ENCODE assay signal across 18 cellular contexts in the genomic region with DNA sequence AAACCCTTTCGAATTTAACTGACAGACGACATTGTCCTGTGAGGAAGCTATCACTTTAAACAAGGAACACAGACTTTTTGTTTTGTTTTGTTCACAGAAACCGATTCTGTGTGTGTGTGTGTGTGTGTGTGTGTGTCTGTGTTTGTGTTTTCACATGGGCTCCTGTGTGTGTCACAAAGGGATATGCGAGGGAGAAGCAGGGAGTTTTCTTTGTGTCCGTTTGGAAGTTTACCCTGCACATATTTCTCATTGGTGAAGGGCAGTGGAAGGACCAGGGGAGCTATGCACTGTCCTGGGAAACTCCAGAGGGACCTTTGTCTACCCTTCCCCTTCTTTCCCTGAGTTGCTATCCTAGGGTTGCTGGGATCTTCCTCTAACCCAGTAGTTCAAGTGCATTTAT. TPM values are rescaled to one million over a fixed set of nuclear protein-coding genes. Genes with fewer than 3 reads are reported as not detected.
DNase-seq lines count a peak whose midpoint lies in the region; ATAC-seq, FAIRE-seq and TF ChIP-seq lines count a peak whose summit lies in the region.
"Had no signal": no experiment of that assay in that cellular context is flagged by ENCODE, and none has a peak within 500 bp of the region (broad histone marks: within the 10 kb centered on the region; RNA-seq: fewer than 3 reads in every experiment).

No MANE protein-coding gene starts in this region.

- H2BK5ac ChIP-seq in IMR-90 (ENCODE audit: low read depth, low read length, poor library complexity, severe bottlenecking) = no peak overlapping the region

- H3K36me3 ChIP-seq in SK-N-SH (replicated peaks in 1 of 2; ENCODE audit: control insufficient read depth in 1 of 2, insufficient read depth in 2 of 2, low read length in 1 of 2) (no peaks in the 10 kb centered on the region), IMR-90 (ENCODE audit: control insufficient read depth, insufficient read depth, low read length) (no peaks in the 10 kb centered on the region), GM12878 (ENCODE audit: control insufficient read depth in 2 of 2, insufficient read depth in 2 of 2, low read length in 1 of 2) (no peaks in the 10 kb centered on the region), neural progenitor cell (no peaks in the 10 kb centered on the region)
- H3K36me3 ChIP-seq: neutrophil had no signal

- H4K20me1 ChIP-seq in SK-N-SH (ENCODE audit: insufficient read depth) = no peaks in the 10 kb centered on the region
- H4K20me1 ChIP-seq in IMR-90 (ENCODE audit: insufficient read depth, low read length) = no peaks in the 10 kb centered on the region
- no peaks in the 10 kb centered on the region for H4K20me1 ChIP-seq in GM12878 (ENCODE audit: control insufficient read depth, insufficient read depth)
- peaks cover 41% of the 10 kb centered on the region for H4K20me1 ChIP-seq in neural progenitor cell (ENCODE audit: low read depth)

- peaks cover 4% of the 10 kb centered on the region for H3K36me3 Mint-ChIP-seq in neural progenitor cell
- H3K36me3 Mint-ChIP-seq: memory B cell had no signal

- H3K27me3 ChIP-seq in SK-N-SH (ENCODE audit: insufficient read depth) (peaks cover 73% of the 10 kb centered on the region), IMR-90 (ENCODE audit: control insufficient read depth, insufficient read depth, low read length) (peaks cover 15% of the 10 kb centered on the region), GM12878 (replicated peaks in 1 of 2; ENCODE audit: control insufficient read depth in 2 of 2, insufficient read depth in 2 of 2, low read length in 1 of 2) (peaks cover 2 to 9% of the 10 kb centered on the region in 2 experiments), neural progenitor cell (peaks cover 92% of the 10 kb centered on the region)

- H3K9me1 ChIP-seq in IMR-90 (ENCODE audit: insufficient read depth, low read length) = no peaks in the 10 kb centered on the region

- no peak overlapping the region for H2BK120ac ChIP-seq in IMR-90 (ENCODE audit: low read depth, low read length)

- H4K5ac ChIP-seq in IMR-90 (ENCODE audit: low read depth, low read length) = no peak overlapping the region

- no peak overlapping the region for H2BK15ac ChIP-seq in IMR-90 (ENCODE audit: low read depth, low read length)

- H3K4me2 ChIP-seq in SK-N-SH (0 out of 2 replicates have a peak overlapping the region, but pooled peaks have one; percentile 69), IMR-90 (ENCODE audit: low read depth, low read length) (peak overlapping the region; percentile 36; the same call in 1 of the 2 replicates), GM12878 (ENCODE audit: control insufficient read depth, insufficient read depth) (peak overlapping the region; percentile 71; the same call in 1 of the 2 replicates), neural progenitor cell (peak overlapping the region; percentile 95)

- TF ChIP-seq POLR2A in IMR-90 (IDR thresholded peaks at IDR 0.05; ENCODE audit: low read depth, low read length) (no peak), GM12878 (IDR thresholded peaks at IDR 0.05; ENCODE audit: low read depth, low read length) (no peak)

- BruUV-seq in IMR-90 (replicated peaks; lab: Mats Ljungman, UMichigan) (no TSS peak), GM12878 (replicated peaks; lab: Mats Ljungman, UMichigan) (no TSS peak)

- SMC1A ChIA-PET in GM12878 (lab: Charles Lee; ENCODE audit: uncharacterized antibody, unreplicated experiment) = interaction anchor here (0.9 kb wide), 1 partner anchor 117 kb away, joined by 4 read pairs; no protein-coding TSS in a partner anchor

- TF ChIP-seq CTCF in SK-N-SH (IDR thresholded peaks at IDR 0.05) (no peak), IMR-90 (conservative IDR thresholded peaks at IDR 0.05; ENCODE audit: low read depth, low read length) (no peak), GM12878 (IDR thresholded peaks at IDR 0.05 in 2 of 3, conservative IDR thresholded peaks at IDR 0.05 in 1 of 3; ENCODE audit: control insufficient read depth in 2 of 3, extremely low read depth in 1 of 3, insufficient read depth in 1 of 3, low read depth in 3 of 3, low read length in 3 of 3) (no peak), neural progenitor cell (IDR thresholded peaks at IDR 0.05) (no peak)

- H3K27me3 Mint-ChIP-seq in neural progenitor cell (ENCODE audit: insufficient read depth, low read depth) = peaks cover 60% of the 10 kb centered on the region

- no peak for FAIRE-seq in GM12878 (lab: Jason Lieb, UNC)

- H3K9me2 ChIP-seq in SK-N-SH = no peaks in the 10 kb centered on the region

- 0 out of 4 replicates have a peak overlapping the region, but pooled peaks of 1 of the 2 experiments have one; percentile 14 for H3K4me3 ChIP-seq in SK-N-SH (ENCODE audit: low read depth in 2 of 2, low read length in 1 of 2)
- H3K4me3 ChIP-seq in IMR-90 (ENCODE audit: insufficient read depth, low read depth, low read length) = peak overlapping the region; percentile 24; the same call in 1 of the 2 replicates
- no peak overlapping the region for H3K4me3 ChIP-seq in GM12878
- H3K4me3 ChIP-seq in neural progenitor cell = peak overlapping the region; percentile 2

- in situ Hi-C loops in IMR-90 (cut with MboI; ENCODE audit: low sequenced_read_pairs) (no loop called here), GM12878 (cut with MboI) (no loop called here)

- no peaks in the 10 kb centered on the region for H3K9me3 ChIP-seq in SK-N-SH
- no peaks in the 10 kb centered on the region for H3K9me3 ChIP-seq in IMR-90 (ENCODE audit: control insufficient read depth, insufficient read depth, low read length)
- H3K9me3 ChIP-seq in GM12878 (replicated peaks; ENCODE audit: control insufficient read depth, insufficient read depth, low read length) = peaks cover 6% of the 10 kb centered on the region
- H3K9me3 ChIP-seq in neural progenitor cell (ENCODE audit: low read depth) = no peaks in the 10 kb centered on the region

- dilution Hi-C loops in IMR-90 (cut with HindIII; ENCODE audit: low sequenced_read_pairs, unreplicated experiment) = no loop called here

- H4K91ac ChIP-seq in IMR-90 (ENCODE audit: insufficient read depth, low read depth, low read length) = no peak overlapping the region

- no peak overlapping the region for H2AK5ac ChIP-seq in IMR-90 (ENCODE audit: low read depth, low read length)

- TF ChIP-seq RAD21 in SK-N-SH (IDR thresholded peaks at IDR 0.05; ENCODE audit: low read length) (no peak), IMR-90 (IDR thresholded peaks at IDR 0.05; ENCODE audit: low read length) (no peak), GM12878 (IDR thresholded peaks at IDR 0.05; ENCODE audit: insufficient read depth, low read depth, low read length) (no peak)

- POLR2A ChIA-PET in SK-N-SH (lab: Yijun Ruan, JAX) (no interaction called here), IMR-90 (lab: Charles Lee; ENCODE audit: unreplicated experiment) (interaction anchor here (0.6 kb wide), 1 partner anchor 1540 kb away, joined by 6 read pairs; the partner anchor contains the start of gene SLC17A4), GM12878 (lab: Charles Lee) (interaction anchor here (0.7 kb wide), 1 partner anchor 616 kb away, joined by 3 read pairs; no protein-coding TSS in a partner anchor)

- H3K9ac ChIP-seq in SK-N-SH (no peak overlapping the region), IMR-90 (ENCODE audit: low read depth, low read length) (no peak overlapping the region), GM12878 (ENCODE audit: control insufficient read depth, insufficient read depth, low read length) (no peak overlapping the region), neural progenitor cell (no peak overlapping the region)

- H3K27ac ChIP-seq in SK-N-SH (ENCODE audit: low read depth in 2 of 2, low read length in 1 of 2) = no peak overlapping the region
- no peak overlapping the region for H3K27ac ChIP-seq in IMR-90 (ENCODE audit: insufficient read depth, low read length)
- no peak overlapping the region for H3K27ac ChIP-seq in GM12878 (ENCODE audit: control insufficient read depth, insufficient read depth)
- H3K27ac ChIP-seq in neural progenitor cell = no peak overlapping the region
- H3K27ac ChIP-seq in caudate nucleus (ENCODE audit: low read depth, low read length) = no peak overlapping the region
- H3K27ac ChIP-seq: neutrophil had no signal

- no peaks in the 10 kb centered on the region for H3K79me1 ChIP-seq in IMR-90 (ENCODE audit: low read depth in 1 of 2, low read length in 2 of 2)

- H3F3A ChIP-seq in SK-N-SH (replicated peaks; ENCODE audit: insufficient read depth) (peaks cover 7% of the 10 kb centered on the region), neural progenitor cell (ENCODE audit: low read depth) (peaks cover 31% of the 10 kb centered on the region)

- intact Hi-C loops in IMR-90 (cut with micrococcal nuclease) = loop anchor here (10.0 kb wide), 1 partner anchor 600 kb away; a partner anchor contains a TSS
- intact Hi-C loops in GM12878 (cut with micrococcal nuclease; ENCODE audit: unreplicated experiment) = no loop called here

- H2AFZ ChIP-seq in SK-N-SH (ENCODE audit: low read depth) (no peak overlapping the region), IMR-90 (replicated peaks; ENCODE audit: low read length, poor library complexity) (peak overlapping the region; percentile 1), GM12878 (ENCODE audit: control insufficient read depth, low read depth, low read length) (peak overlapping the region; percentile 12; the same call in 1 of the 2 replicates), neural progenitor cell (replicated peaks) (no peak overlapping the region)

- CTCF ChIA-PET in SK-N-SH (lab: Yijun Ruan, JAX) (interaction anchor here (0.9 to 1.7 kb wide), 4 partner anchors 9 to 224 kb away, joined by 3 to 4 read pairs (median 4); no protein-coding TSS in a partner anchor), IMR-90 (lab: Yijun Ruan, JAX) (no interaction called here), GM12878 (lab: Yijun Ruan, JAX) (interaction anchor here (0.9 kb wide), 1 partner anchor 224 kb away, joined by 4 read pairs; no protein-coding TSS in a partner anchor)

- H2AK9ac ChIP-seq in IMR-90 (replicated peaks; ENCODE audit: low read depth, low read length, poor library complexity) = no peak overlapping the region

- no peak overlapping the region for H4K8ac ChIP-seq in IMR-90 (ENCODE audit: low read depth in 2 of 2, low read length in 2 of 2)

- DNase-seq in SK-N-SH (no peak), IMR-90 (no peak), GM12878 (ENCODE audit: low read depth, low spot score) (no peak), neural progenitor cell (ENCODE audit: low spot score) (peak; percentile 15), COLO829 (ENCODE audit: low spot score) (no peak), caudate nucleus (lab: John Stamatoyannopoulos, UW) (no peak)
- DNase-seq: ACHN; activated gamma-delta T cell; MM.1S; NCI-H2081 treated with DMSO at 0.1 percent for 48 hours; NK-92 treated with Interleukin-12 subunit alpha and Interleukin-12 subunit beta, amount 100 ng/mL, for 24 hours had no signal

- H3K56ac ChIP-seq in IMR-90 (ENCODE audit: extremely low read depth, insufficient read depth, low read length) = no peak overlapping the region

- peak overlapping the region; percentile 92 for H3K4me3 Mint-ChIP-seq in neural progenitor cell
- H3K4me3 Mint-ChIP-seq: memory B cell; stimulated activated memory B cell treated with anti-CD40 and anti-IgM and Interleukin-4, amounts not matched to agents 10 μg/mL and 1 μg/mL and 100 μg/mL, for 72 hours had no signal

- H3K4ac ChIP-seq in IMR-90 (ENCODE audit: low read depth, low read length) = no peak overlapping the region

- no peak overlapping the region for H3K14ac ChIP-seq in IMR-90 (replicated peaks; ENCODE audit: low read depth, low read length)

- no peak overlapping the region for H3K23ac ChIP-seq in IMR-90 (ENCODE audit: low read depth, low read length)

- H3K27ac Mint-ChIP-seq in neural progenitor cell = no peak overlapping the region
- H3K27ac Mint-ChIP-seq: memory B cell; stimulated activated memory B cell treated with anti-CD40 and anti-IgM and Interleukin-4, amounts not matched to agents 10 μg/mL and 1 μg/mL and 100 μg/mL, for 72 hours had no signal

- ATAC-seq in SK-N-SH treated with all-trans-retinoic acid at 6 μM for 48 hours (no peak; the same call in 1 of the 3 replicates), IMR-90 (ENCODE audit: low read depth) (no peak), GM12878 (no peak), GM21381 (IDR thresholded peaks at IDR 0.05; ENCODE audit: unreplicated experiment) (no peak)
- ATAC-seq: stimulated activated memory B cell treated with anti-CD40 and anti-IgM and Interleukin-4, amounts not matched to agents 10 μg/mL and 1 μg/mL and 100 μg/mL, for 72 hours had no signal

- H3K4me1 ChIP-seq in SK-N-SH (ENCODE audit: control insufficient read depth in 1 of 2, insufficient read depth in 2 of 2, low read depth in 1 of 2, low read length in 1 of 2) (no peaks in the 10 kb centered on the region; a peak in 1 of 4 replicates), IMR-90 (ENCODE audit: control insufficient read depth, insufficient read depth, low read length) (no peaks in the 10 kb centered on the region), GM12878 (ENCODE audit: control insufficient read depth, insufficient read depth, low read length) (no peaks in the 10 kb centered on the region; the same call in 1 of the 2 replicates), neural progenitor cell (peaks cover 21% of the 10 kb centered on the region)

- TF ChIP-seq EP300 in SK-N-SH (IDR thresholded peaks at IDR 0.05; ENCODE audit: borderline replicate concordance in 1 of 2, low read depth in 1 of 2, low read length in 1 of 2) (no peak), GM12878 (IDR thresholded peaks at IDR 0.05; ENCODE audit: borderline replicate concordance in 1 of 2, control insufficient read depth in 1 of 2, low read depth in 2 of 2, low read length in 2 of 2) (no peak)

- H3K79me2 ChIP-seq in SK-N-SH (ENCODE audit: insufficient read depth) = no peaks in the 10 kb centered on the region
- no peaks in the 10 kb centered on the region for H3K79me2 ChIP-seq in GM12878 (ENCODE audit: control insufficient read depth, insufficient read depth, low read length)
- no peaks in the 10 kb centered on the region for H3K79me2 ChIP-seq in neural progenitor cell (ENCODE audit: low read depth)

- H3K4me1 Mint-ChIP-seq in neural progenitor cell = peaks cover 48% of the 10 kb centered on the region
- H3K4me1 Mint-ChIP-seq: memory B cell; stimulated activated memory B cell treated with anti-CD40 and anti-IgM and Interleukin-4, amounts not matched to agents 10 μg/mL and 1 μg/mL and 100 μg/mL, for 72 hours had no signal

- no peak overlapping the region for H3K18ac ChIP-seq in IMR-90 (ENCODE audit: low read depth, low read length)

- H3K9me3 Mint-ChIP-seq in neural progenitor cell = peaks cover 12% of the 10 kb centered on the region

- no peak overlapping the region for H2BK20ac ChIP-seq in IMR-90 (ENCODE audit: low read depth, low read length)

- RAD21 ChIA-PET in GM12878 (lab: Charles Lee; ENCODE audit: unreplicated experiment) = no interaction called here

- WGBS in SK-N-SH (ENCODE audit: low lambda C conversion rate) = 4% methylated on average over 5 of the region's 5 CpGs
- no CpG with 5 or more reads among the region's 5 CpGs for WGBS in IMR-90 (ENCODE audit: extremely low coverage in 2 of 2, insufficient read length in 1 of 2), 2 experiments
- WGBS in GM12878 (ENCODE audit: insufficient coverage, insufficient replicate concordance, low lambda C conversion rate, missing lambda C conversion rate) = 16% methylated on average over 5 of the region's 5 CpGs

RNA-seq across cellular contexts. Expression of gene POM121L2, which starts 17.7 kb away (rescaled TPM):
- polyA plus RNA-seq in SK-N-SH (2012; rRNA removed) (not detected in 2 replicates), IMR-90 (2012; rRNA removed) (not detected in 2 replicates), GM12878 (2011; rRNA removed) (not detected in 2 replicates), GM12878 (2014; fragmentation: Illumina TruSeq; extraction: Trizol) (0.04 TPM in 1 of 2 replicates, not detected in the other), GM12878 (2014; fragmentation: Nextera tagmentation; extraction: Ambion mirVana) (not detected), GM12878 (2014; rRNA removed) (not detected in 2 replicates), GM12878 (2016; fragmentation: Nextera tagmentation; extraction: Ambion mirVana) (not detected)
- polyA plus RNA-seq in SK-N-SH (2012; cell fraction: cytosol; rRNA removed) = not detected in 2 replicates
- polyA plus RNA-seq in SK-N-SH (2012; cell fraction: nucleus; rRNA removed) = not detected in 2 replicates
- total RNA-seq in IMR-90 (2012; rRNA removed) (not detected in 2 replicates), GM12878 (2014; rRNA removed) (not detected in 2 replicates), GM12878 (2014; rRNA removed; fragmentation: Illumina TruSeq; extraction: Trizol) (not detected in 2 replicates), GM12878 (2021) (not detected in 2 replicates), neural progenitor cell (ENCODE audit: low replicate concordance) (not detected in 2 replicates)
- polyA plus RNA-seq in IMR-90 (2012; cell fraction: cytosol; rRNA removed) = not detected in 2 replicates
- polyA plus RNA-seq in IMR-90 (2012; cell fraction: nucleus; rRNA removed; ENCODE audit: low replicate concordance) = not detected in 2 replicates
- not detected in 2 replicates for total RNA-seq in GM12878 (2013; cell fraction: nucleolus; rRNA removed)
- not detected for polyA plus RNA-seq in GM12878 (2011; ENCODE audit: low read depth)
- not detected in 2 replicates for polyA plus RNA-seq in GM12878 (2011; cell fraction: cytosol; rRNA removed)
- polyA plus RNA-seq in GM12878 (2011; cell fraction: nucleus; rRNA removed) = 0.04 TPM in 1 of 2 replicates, not detected in the other
- polyA plus RNA-seq in GM12878 (2012) = 0.04 TPM in 1 of 2 replicates, not detected in the other
- polyA minus RNA-seq in GM12878 (2011; rRNA and poly(A)+ RNA removed) = 0.05 TPM in 1 of 2 replicates, not detected in the other
- polyA minus RNA-seq in GM12878 (2011; cell fraction: cytosol; rRNA and poly(A)+ RNA removed) = not detected in 2 replicates
- polyA minus RNA-seq in GM12878 (2011; cell fraction: nucleus; rRNA and poly(A)+ RNA removed) = 0.12 TPM in 1 of 2 replicates, not detected in the other
- total RNA-seq: skeletal muscle tissue, urinary bladder had no signal

RNA-seq across cellular contexts. Expression of gene PRSS16, which starts 46.9 kb away (rescaled TPM):
- polyA plus RNA-seq in SK-N-SH (2012; rRNA removed) (0.05 and 0.07 TPM in 2 replicates), IMR-90 (2012; rRNA removed) (0.14 and 0.39 TPM in 2 replicates), GM12878 (2011; rRNA removed) (2.3 and 2.4 TPM in 2 replicates), GM12878 (2014; fragmentation: Illumina TruSeq; extraction: Trizol) (6.8 and 7.7 TPM in 2 replicates), GM12878 (2014; fragmentation: Nextera tagmentation; extraction: Ambion mirVana) (1 to 10 TPM; 5.9 to 8.2 TPM), GM12878 (2014; rRNA removed) (9.6 and 12.8 TPM in 2 replicates), GM12878 (2016; fragmentation: Nextera tagmentation; extraction: Ambion mirVana) (1 to 10 TPM; 6.1 to 8.3 TPM)
- 0.06 and 0.12 TPM in 2 replicates for polyA plus RNA-seq in SK-N-SH (2012; cell fraction: cytosol; rRNA removed)
- 0.13 and 0.19 TPM in 2 replicates for polyA plus RNA-seq in SK-N-SH (2012; cell fraction: nucleus; rRNA removed)
- total RNA-seq in IMR-90 (2012; rRNA removed) (not detected in 2 replicates), GM12878 (2014; rRNA removed) (3.4 TPM in 2 replicates), GM12878 (2014; rRNA removed; fragmentation: Illumina TruSeq; extraction: Trizol) (2.1 TPM in 2 replicates), GM12878 (2021) (5.9 and 7.1 TPM in 2 replicates), neural progenitor cell (ENCODE audit: low replicate concordance) (4.3 and 7.2 TPM in 2 replicates)
- polyA plus RNA-seq in IMR-90 (2012; cell fraction: cytosol; rRNA removed) = 0.22 TPM in 2 replicates
- polyA plus RNA-seq in IMR-90 (2012; cell fraction: nucleus; rRNA removed; ENCODE audit: low replicate concordance) = 0.82 and 1.1 TPM in 2 replicates
- total RNA-seq in GM12878 (2013; cell fraction: nucleolus; rRNA removed) = 0.20 and 0.27 TPM in 2 replicates
- polyA plus RNA-seq in GM12878 (2011; ENCODE audit: low read depth) = 4.1 TPM
- polyA plus RNA-seq in GM12878 (2011; cell fraction: cytosol; rRNA removed) = 2.9 and 4.1 TPM in 2 replicates
- polyA plus RNA-seq in GM12878 (2011; cell fraction: nucleus; rRNA removed) = 2.6 and 3.5 TPM in 2 replicates
- 6.6 and 6.7 TPM in 2 replicates for polyA plus RNA-seq in GM12878 (2012)
- 2.7 and 3.2 TPM in 2 replicates for polyA minus RNA-seq in GM12878 (2011; rRNA and poly(A)+ RNA removed)
- polyA minus RNA-seq in GM12878 (2011; cell fraction: cytosol; rRNA and poly(A)+ RNA removed) = 0.53 TPM in 1 of 2 replicates, not detected in the other
- polyA minus RNA-seq in GM12878 (2011; cell fraction: nucleus; rRNA and poly(A)+ RNA removed) = 1.6 and 1.7 TPM in 2 replicates

Comparison
In these comparisons a context has a peak if more than half of its experiments do, and no peak if none do; other contexts are left out.
1. H2AFZ ChIP-seq: peak in IMR-90 (single experiment) and GM12878 (single experiment); none in SK-N-SH (single experiment) and neural progenitor cell (single experiment).
2. H3K4me2 ChIP-seq: peak in every context shown above with its lines; median percentile 95 in neural progenitor cell; 71 in GM12878; 69 in SK-N-SH; 36 in IMR-90.